Comparison of ENCODE assay signal across 10 cellular contexts in the genomic region with DNA sequence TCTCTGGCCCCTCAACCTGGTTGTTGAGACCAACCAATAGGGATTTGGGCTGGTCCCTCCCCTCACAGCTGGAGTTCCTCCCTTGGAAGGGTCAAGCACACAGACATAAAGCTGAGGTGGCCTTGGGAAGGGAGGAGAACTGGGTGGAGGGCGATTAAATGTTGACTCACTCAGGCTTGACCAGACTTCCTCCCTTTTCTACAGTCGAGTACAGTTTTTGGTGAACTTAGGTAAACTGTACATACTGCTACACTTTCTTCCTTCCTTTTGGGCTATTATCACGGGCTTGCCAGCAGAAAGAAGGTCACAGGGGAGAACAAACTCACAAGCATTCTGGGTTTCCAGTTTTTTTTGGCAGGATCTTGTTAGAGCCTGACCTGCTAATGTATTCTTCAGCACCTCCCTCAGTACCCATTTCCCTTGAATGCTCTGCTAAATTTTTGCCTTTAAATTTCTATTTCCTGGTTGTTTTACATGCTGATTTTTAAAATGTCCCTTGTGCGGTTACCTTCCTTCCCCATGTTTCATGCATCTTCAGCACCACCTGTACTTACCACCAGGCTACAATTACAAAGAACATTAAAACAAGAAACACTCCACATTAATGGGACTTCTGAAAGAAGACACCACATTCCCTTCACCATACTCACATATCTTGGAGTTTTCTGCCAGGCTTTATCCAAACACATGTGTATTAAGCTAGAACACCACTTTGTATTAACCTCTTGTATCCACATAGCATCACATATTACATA.
DNase-seq lines count a peak whose midpoint lies in the region; FAIRE-seq and TF ChIP-seq lines count a peak whose summit lies in the region.
"Had no signal": no experiment of that assay in that cellular context is flagged by ENCODE, and none has a peak within 500 bp of the region (broad histone marks: within the 10 kb centered on the region; RNA-seq: fewer than 3 reads in every experiment).

No MANE protein-coding gene starts in this region.

- H3K9ac ChIP-seq in parathyroid adenoma: no peak overlapping the region

- H3K79me2 ChIP-seq in parathyroid adenoma: no peaks in the 10 kb centered on the region

- TF ChIP-seq CTCF in parathyroid adenoma (IDR thresholded peaks at IDR 0.05): no peak

- peak; percentile 84 for FAIRE-seq in RCC 7860 (lab: Jason Lieb, UNC)

- H3K4me2 ChIP-seq in parathyroid adenoma (ENCODE audit: low read length): no peak overlapping the region

- H3K4me3 ChIP-seq in parathyroid adenoma (ENCODE audit: low read depth, low read length): no peak overlapping the region

- H2AFZ ChIP-seq in parathyroid adenoma: peak overlapping the region; percentile 38

- DNase-seq in GDM1 (lab: John Stamatoyannopoulos, UW): peak; percentile 26
- peak; percentile 54 for DNase-seq in RCC 7860 (ENCODE audit: low spot score)
- peak; percentile 42 for DNase-seq in germinal center (ENCODE audit: low spot score)
- DNase-seq in stimulated activated naive CD4-positive, alpha-beta T cell treated with Interleukin-2 at 50 U/mL for 16 hours (lab: John Stamatoyannopoulos, UW): no peak
- DNase-seq in amniotic stem cell (lab: John Stamatoyannopoulos, UW): no peak
- DNase-seq in inferior parietal cortex (ENCODE audit: extremely low spot score): no peak
- no peak for DNase-seq in NCI-H345 treated with DMSO at 0.1 percent for 48 hours (lab: John Stamatoyannopoulos, UW; ENCODE audit: unreplicated experiment)
- DNase-seq: DMS79 treated with DMSO at 0.1 percent for 48 hours, NCI-H1092 had no signal

- H3K9me3 ChIP-seq in parathyroid adenoma (ENCODE audit: control insufficient read depth, low read length): no peaks in the 10 kb centered on the region

- no peaks in the 10 kb centered on the region for H3K4me1 ChIP-seq in parathyroid adenoma

- no peaks in the 10 kb centered on the region for H3K27me3 ChIP-seq in parathyroid adenoma (ENCODE audit: control insufficient read depth, insufficient read depth, low read length)

- no peak overlapping the region for H3K27ac ChIP-seq in parathyroid adenoma

- H3K36me3 ChIP-seq in parathyroid adenoma (ENCODE audit: control insufficient read depth, insufficient read depth, low read length): no peaks in the 10 kb centered on the region

Comparison
In these comparisons a context has a peak if more than half of its experiments do, and no peak if none do; other contexts are left out.
1. DNase-seq: peak in GDM1 (single experiment), RCC 7860 (single experiment) and germinal center (single experiment); none in stimulated activated naive CD4-positive, alpha-beta T cell treated with Interleukin-2 at 50 U/mL for 16 hours (single experiment), amniotic stem cell (single experiment), inferior parietal cortex (single experiment) and NCI-H345 treated with DMSO at 0.1 percent for 48 hours (single experiment).